ENCODE assay signal across 12 cellular contexts in the genomic region with DNA sequence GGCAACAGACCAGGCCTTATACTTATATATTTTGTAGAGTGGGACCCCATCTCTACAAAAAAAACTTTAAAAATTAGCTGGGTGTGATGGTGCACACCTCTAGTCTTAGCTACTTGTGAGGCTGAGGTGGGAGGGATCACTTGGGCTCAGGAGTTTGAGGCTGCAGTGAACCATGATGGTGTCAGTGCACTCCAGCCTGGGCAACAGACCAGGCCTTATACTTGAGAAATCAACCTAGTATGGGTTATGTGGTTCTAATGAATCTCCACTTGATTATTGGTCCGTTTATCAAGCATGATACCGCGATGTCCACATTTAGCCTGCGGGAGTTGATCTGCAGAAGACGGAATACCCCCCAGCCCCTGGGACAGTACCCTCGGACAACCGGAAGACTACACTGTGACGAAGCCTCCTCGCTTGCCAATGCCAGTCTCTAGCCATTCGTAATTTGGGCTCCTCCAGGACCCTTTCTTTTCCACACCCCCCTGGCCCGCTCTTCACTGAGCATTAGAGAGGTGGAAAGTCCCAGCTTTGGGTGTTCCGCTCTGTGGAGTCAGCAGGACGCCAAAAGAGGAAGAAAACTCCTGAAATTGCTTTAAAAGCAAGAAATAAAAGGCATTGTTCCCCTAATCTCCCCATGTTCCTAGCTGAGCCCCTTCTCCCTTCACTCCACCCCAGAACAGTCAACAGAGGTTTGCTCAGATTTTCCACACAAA. TPM values are rescaled to one million over a fixed set of nuclear protein-coding genes. Genes with fewer than 3 reads are reported as not detected.
DNase-seq lines count a peak whose midpoint lies in the region; ATAC-seq and TF ChIP-seq lines count a peak whose summit lies in the region.
"Had no signal": no experiment of that assay in that cellular context is flagged by ENCODE, and none has a peak within 500 bp of the region (broad histone marks: within the 10 kb centered on the region; RNA-seq: fewer than 3 reads in every experiment).

No MANE protein-coding gene starts in this region.

- H3K27me3 ChIP-seq in heart right ventricle (no peaks in the 10 kb centered on the region), osteoblast (ENCODE audit: insufficient read depth, low read length) (no peaks in the 10 kb centered on the region), uterus (no peaks in the 10 kb centered on the region)

- TF ChIP-seq CTCF in heart right ventricle (IDR thresholded peaks at IDR 0.05) (no peak), osteoblast (IDR thresholded peaks at IDR 0.05; ENCODE audit: extremely low read depth, low read depth, low read length) (no peak), uterus (IDR thresholded peaks at IDR 0.05) (no peak)

- no peaks in the 10 kb centered on the region for H3K27me3 Mint-ChIP-seq in T-helper 17 cell
- H3K27me3 Mint-ChIP-seq: activated CD8-positive, alpha-beta T cell treated with anti-CD3 and anti-CD28 coated beads for 36 hours; activated naive CD8-positive, alpha-beta T cell treated with anti-CD3 and anti-CD28 coated beads for 36 hours had no signal

- DNase-seq in T-helper 17 cell (no peak), heart right ventricle (no peak), osteoblast (ENCODE audit: insufficient read length, low spot score, missing footprints) (no peak), uterus (no peak), NCI-H1105 (lab: John Stamatoyannopoulos, UW) (no peak), DMS53 treated with DMSO at 0.1 percent for 48 hours (lab: John Stamatoyannopoulos, UW; ENCODE audit: unreplicated experiment) (no peak)
- DNase-seq: activated CD8-positive, alpha-beta T cell treated with anti-CD3 and anti-CD28 coated beads for 36 hours; activated naive CD8-positive, alpha-beta T cell treated with anti-CD3 and anti-CD28 coated beads for 36 hours; H7; NCI-H1930 had no signal

- H3K79me2 ChIP-seq in osteoblast (ENCODE audit: insufficient read depth, low read length): peaks cover 98% of the 10 kb centered on the region

- peaks cover 41 to 88% (median 67%) of the 10 kb centered on the region in 9 donors for H3K4me1 ChIP-seq in heart right ventricle
- peaks cover 66% of the 10 kb centered on the region for H3K4me1 ChIP-seq in osteoblast (ENCODE audit: insufficient read depth, low read length)
- H3K4me1 ChIP-seq in uterus: peaks cover 28 to 36% of the 10 kb centered on the region in 2 donors

- no peak overlapping the region for H3K4me3 ChIP-seq in heart right ventricle
- no peak overlapping the region for H3K4me3 ChIP-seq in osteoblast (ENCODE audit: insufficient read depth, low read length)
- H3K4me3 ChIP-seq in uterus: no peak overlapping the region
- H3K4me3 ChIP-seq: smooth muscle cell had no signal

- H3K4me1 Mint-ChIP-seq in T-helper 17 cell: no peaks in the 10 kb centered on the region
- H3K4me1 Mint-ChIP-seq: activated naive CD8-positive, alpha-beta T cell treated with anti-CD3 and anti-CD28 coated beads for 36 hours had no signal

- ATAC-seq in T-helper 17 cell (peak; percentile 47), heart right ventricle (peak in 4 of 8 donors; percentile 3 to 13 (median 9)), GM18502 (IDR thresholded peaks at IDR 0.05; ENCODE audit: poor library complexity, unreplicated experiment) (no peak)
- ATAC-seq: activated CD8-positive, alpha-beta T cell treated with anti-CD3 and anti-CD28 coated beads for 36 hours had no signal

- intact Hi-C loops in heart right ventricle (cut with DNase I) (loop anchor here in 2 of 10 donors (5.0 to 10.0 kb wide), 2 partner anchors 98 to 100 kb away; partner anchors contain the start of genes ISCA2 (in 2 of the 2) and NPC2 (in 2 of the 2)), uterus (cut with DNase I; ENCODE audit: low total_unique reads) (no loop called here)

- H3K27ac Mint-ChIP-seq in T-helper 17 cell: no peak overlapping the region
- H3K27ac Mint-ChIP-seq: activated CD8-positive, alpha-beta T cell treated with anti-CD3 and anti-CD28 coated beads for 36 hours; activated naive CD8-positive, alpha-beta T cell treated with anti-CD3 and anti-CD28 coated beads for 36 hours had no signal

- H3K27ac ChIP-seq in heart right ventricle (peak overlapping the region; percentile 11 to 94 (median 82)), osteoblast (ENCODE audit: low read depth, low read length) (peak overlapping the region; percentile 42), uterus (peak overlapping the region; percentile 89 to 92)

- H4K20me1 ChIP-seq in osteoblast (ENCODE audit: insufficient read depth, low read length): peaks cover 19% of the 10 kb centered on the region

- peak overlapping the region; percentile 25 for H3K4me3 Mint-ChIP-seq in T-helper 17 cell
- H3K4me3 Mint-ChIP-seq: activated CD8-positive, alpha-beta T cell treated with anti-CD3 and anti-CD28 coated beads for 36 hours; activated naive CD8-positive, alpha-beta T cell treated with anti-CD3 and anti-CD28 coated beads for 36 hours had no signal

- peaks cover 4% of the 10 kb centered on the region for H3K36me3 Mint-ChIP-seq in T-helper 17 cell (ENCODE audit: low read depth)
- H3K36me3 Mint-ChIP-seq: activated naive CD8-positive, alpha-beta T cell treated with anti-CD3 and anti-CD28 coated beads for 36 hours had no signal

- H3K36me3 ChIP-seq in heart right ventricle: no peaks in the 10 kb centered on the region
- H3K36me3 ChIP-seq in osteoblast (ENCODE audit: insufficient read depth, low read length): peaks cover 42% of the 10 kb centered on the region
- no peaks in the 10 kb centered on the region for H3K36me3 ChIP-seq in uterus

- no peak overlapping the region for H3K4me2 ChIP-seq in osteoblast (ENCODE audit: insufficient read depth, low read length)
- H3K4me2 ChIP-seq: smooth muscle cell had no signal

- H2AFZ ChIP-seq in osteoblast (ENCODE audit: low read length): no peak overlapping the region

- H3K9me3 ChIP-seq in T-helper 17 cell (ENCODE audit: control insufficient read depth, low read length, poor library complexity, severe bottlenecking) (no peaks in the 10 kb centered on the region), heart right ventricle (no peaks in the 10 kb centered on the region), osteoblast (ENCODE audit: low read depth, low read length) (no peaks in the 10 kb centered on the region), uterus (no peaks in the 10 kb centered on the region)

- no peak for TF ChIP-seq POLR2A in uterus (IDR thresholded peaks at IDR 0.05)

- WGBS in heart right ventricle, 2 donors: 91 to 93% methylated on average over 13 of the region's 13 CpGs

RNA-seq across cellular contexts. Expression of gene LTBP2, which starts 19.4 kb away (rescaled TPM):
- under 1 TPM; 0.34 to 0.57 TPM for total RNA-seq in T-helper 17 cell
- 10 to 100 TPM in 9 of 10 donors, 1 to 10 TPM in 1; 7.1 to 50.3 (median 18.5) TPM for total RNA-seq in heart right ventricle
- polyA plus RNA-seq in heart right ventricle: 1 to 10 TPM; 3.5 TPM
- 493 and 546 TPM in 2 replicates for total RNA-seq in osteoblast
- 10 to 100 TPM; 18.8 to 70.6 (median 35.1) TPM for total RNA-seq in uterus
